In genomic region chr9:93952784-93953491, GRCh38 we compare ENCODE assay signal across 15 cellular contexts. TPM values are rescaled to one million over a fixed set of nuclear protein-coding genes. Genes with fewer than 3 reads are reported as not detected.
DNase-seq lines count a peak whose midpoint lies in the region; ATAC-seq, FAIRE-seq and TF ChIP-seq lines count a peak whose summit lies in the region.
"Had no signal": no experiment of that assay in that cellular context is flagged by ENCODE, and none has a peak within 500 bp of the region (broad histone marks: within the 10 kb centered on the region; RNA-seq: fewer than 3 reads in every experiment).

No MANE protein-coding gene starts in this region.

- CTCF ChIA-PET in CD4-positive, alpha-beta T cell (lab: Charles Lee): interaction anchor here (0.6 kb wide), 1 partner anchor 11 kb away, joined by 3 read pairs; no protein-coding TSS in a partner anchor

- H3K27me3 Mint-ChIP-seq in CD4-positive, alpha-beta T cell: peaks cover 78% of the 10 kb centered on the region
- peaks cover 67% of the 10 kb centered on the region for H3K27me3 Mint-ChIP-seq in astrocyte (ENCODE audit: low read depth, unreplicated experiment)
- H3K27me3 Mint-ChIP-seq in naive thymus-derived CD8-positive, alpha-beta T cell: peaks cover 28 to 94% (median 61%) of the 10 kb centered on the region in 5 donors

- WGBS in esophagus squamous epithelium, 2 donors: 2 to 10% methylated on average over 9 to 10 of the region's 54 CpGs

- TF ChIP-seq POLR2A in esophagus squamous epithelium (IDR thresholded peaks at IDR 0.05): no peak

- H2AFZ ChIP-seq in astrocyte (ENCODE audit: low read depth, low read length) (peak overlapping the region; percentile 34), osteoblast (ENCODE audit: low read length) (no peak overlapping the region)

- no peaks in the 10 kb centered on the region for H4K20me1 ChIP-seq in astrocyte (ENCODE audit: insufficient read depth, low read length)
- H4K20me1 ChIP-seq in osteoblast (ENCODE audit: insufficient read depth, low read length): no peaks in the 10 kb centered on the region

- H3K4me1 Mint-ChIP-seq in CD4-positive, alpha-beta T cell (ENCODE audit: low read depth): peaks cover 45% of the 10 kb centered on the region
- H3K4me1 Mint-ChIP-seq in astrocyte (ENCODE audit: low read depth, unreplicated experiment): no peaks in the 10 kb centered on the region
- H3K4me1 Mint-ChIP-seq in naive thymus-derived CD8-positive, alpha-beta T cell: peaks cover 18 to 58% (median 51%) of the 10 kb centered on the region in 4 donors

- intact Hi-C loops in CD4-positive, alpha-beta T cell (cut with DNase I, micrococcal nuclease): loop anchor here in 1 of 2 experiments (2.0 kb wide), 1 partner anchor 20 kb away; no protein-coding TSS in a partner anchor
- intact Hi-C loops in esophagus squamous epithelium (cut with DNase I): no loop called here

- H3K9ac ChIP-seq in astrocyte (ENCODE audit: low read length): no peak overlapping the region

- H3K9me3 ChIP-seq in CD4-positive, alpha-beta T cell (ENCODE audit: control insufficient read depth, low read length): no peaks in the 10 kb centered on the region
- peaks cover 12% of the 10 kb centered on the region for H3K9me3 ChIP-seq in astrocyte (ENCODE audit: insufficient read depth, low read depth, low read length)
- H3K9me3 ChIP-seq in esophagus squamous epithelium: peaks cover 0 to 8% (median 6%) of the 10 kb centered on the region in 3 donors
- no peaks in the 10 kb centered on the region for H3K9me3 ChIP-seq in osteoblast (ENCODE audit: low read depth, low read length)

- peak overlapping the region; percentile 84 for H3K4me3 Mint-ChIP-seq in CD4-positive, alpha-beta T cell
- H3K4me3 Mint-ChIP-seq in astrocyte (ENCODE audit: unreplicated experiment): no peak overlapping the region
- peak overlapping the region; percentile 44 to 90 (median 76) for H3K4me3 Mint-ChIP-seq in naive thymus-derived CD8-positive, alpha-beta T cell

- H3K36me3 ChIP-seq in H7 (replicated peaks; ENCODE audit: control insufficient read depth, insufficient read depth, low read length) (no peaks in the 10 kb centered on the region), astrocyte (ENCODE audit: insufficient read depth, low read length) (no peaks in the 10 kb centered on the region), esophagus squamous epithelium (no peaks in the 10 kb centered on the region), osteoblast (ENCODE audit: insufficient read depth, low read length) (no peaks in the 10 kb centered on the region)

- H3K4me1 ChIP-seq in astrocyte (ENCODE audit: insufficient read depth, low read length) (peaks cover 3% of the 10 kb centered on the region), esophagus squamous epithelium (peaks cover 23 to 76% (median 33%) of the 10 kb centered on the region in 3 donors), osteoblast (ENCODE audit: insufficient read depth, low read length) (peaks cover 6% of the 10 kb centered on the region)

- H3K9me3 Mint-ChIP-seq in CD4-positive, alpha-beta T cell: no peaks in the 10 kb centered on the region
- peaks cover 23% of the 10 kb centered on the region for H3K9me3 Mint-ChIP-seq in astrocyte (ENCODE audit: unreplicated experiment)
- H3K9me3 Mint-ChIP-seq in naive thymus-derived CD8-positive, alpha-beta T cell: no peaks in the 10 kb centered on the region

- no peak overlapping the region for H3K4me2 ChIP-seq in astrocyte (ENCODE audit: low read length)
- H3K4me2 ChIP-seq in osteoblast (ENCODE audit: insufficient read depth, low read length): no peak overlapping the region

- no peak overlapping the region for H3K4me3 ChIP-seq in H7 (ENCODE audit: insufficient read depth, low read depth, low read length)
- no peak overlapping the region for H3K4me3 ChIP-seq in astrocyte (ENCODE audit: insufficient read depth, low read depth, low read length)
- peak overlapping the region in 1 of 4 donors; percentile 39 for H3K4me3 ChIP-seq in esophagus squamous epithelium
- no peak overlapping the region for H3K4me3 ChIP-seq in osteoblast (ENCODE audit: insufficient read depth, low read length)

- TF ChIP-seq CTCF in CD4-positive, alpha-beta T cell (IDR thresholded peaks at IDR 0.05): no peak
- TF ChIP-seq CTCF in astrocyte (IDR thresholded peaks at IDR 0.05; ENCODE audit: insufficient read depth, low read depth, low read length) (no peak), esophagus squamous epithelium (IDR thresholded peaks at IDR 0.05) (no peak), osteoblast (IDR thresholded peaks at IDR 0.05; ENCODE audit: extremely low read depth, low read depth, low read length) (no peak)

- no peak for ATAC-seq in CD4-positive, alpha-beta T cell (ENCODE audit: poor library complexity)
- ATAC-seq in naive thymus-derived CD8-positive, alpha-beta T cell: peak in 1 of 2 donors; percentile 27
- ATAC-seq in HG02678 (IDR thresholded peaks at IDR 0.05; ENCODE audit: unreplicated experiment): no peak

- DNase-seq in CD4-positive, alpha-beta T cell: no peak
- DNase-seq in H7: peak; percentile 83
- no peak for DNase-seq in astrocyte (ENCODE audit: low read depth)
- DNase-seq in naive thymus-derived CD8-positive, alpha-beta T cell: peak in 1 of 10 donors; percentile 53
- DNase-seq in esophagus squamous epithelium (lab: John Stamatoyannopoulos, UW): no peak
- no peak for DNase-seq in dedifferentiated amniotic fluid mesenchymal stem cell (ENCODE audit: extremely low spot score)
- no peak for DNase-seq in osteoblast (ENCODE audit: insufficient read length, low spot score, missing footprints)
- DNase-seq: DMS79, NCI-H446 treated with DMSO at 0.1 percent for 48 hours had no signal

- no peaks in the 10 kb centered on the region for H3K79me2 ChIP-seq in astrocyte (ENCODE audit: insufficient read depth, low read length)
- H3K79me2 ChIP-seq in osteoblast (ENCODE audit: insufficient read depth, low read length): peaks cover 8% of the 10 kb centered on the region

- no peaks in the 10 kb centered on the region for H3K36me3 Mint-ChIP-seq in CD4-positive, alpha-beta T cell (ENCODE audit: low read depth)
- peaks cover 4% of the 10 kb centered on the region for H3K36me3 Mint-ChIP-seq in astrocyte (ENCODE audit: low read depth, unreplicated experiment)
- peaks cover 2 to 7% (median 3%) of the 10 kb centered on the region in 3 donors for H3K36me3 Mint-ChIP-seq in naive thymus-derived CD8-positive, alpha-beta T cell

- POLR2A ChIA-PET in CD4-positive, alpha-beta T cell (lab: Charles Lee): no interaction called here
- POLR2A ChIA-PET in naive thymus-derived CD8-positive, alpha-beta T cell (lab: Charles Lee): interaction anchor here (0.7 kb wide), 1 partner anchor 501 kb away, joined by 3 read pairs; the partner anchor contains the start of gene FAM120A

- H3K27ac Mint-ChIP-seq in CD4-positive, alpha-beta T cell: no peak overlapping the region
- no peak overlapping the region for H3K27ac Mint-ChIP-seq in astrocyte (ENCODE audit: unreplicated experiment)
- H3K27ac Mint-ChIP-seq in naive thymus-derived CD8-positive, alpha-beta T cell: no peak overlapping the region

- H3K27me3 ChIP-seq in CD4-positive, alpha-beta T cell (ENCODE audit: control insufficient read depth, insufficient read depth, low read length): peaks cover 87% of the 10 kb centered on the region
- H3K27me3 ChIP-seq in H7 (ENCODE audit: control insufficient read depth, insufficient read depth, low read length) (peaks cover 88% of the 10 kb centered on the region), astrocyte (ENCODE audit: insufficient read depth, low read length) (peaks cover 92% of the 10 kb centered on the region), esophagus squamous epithelium (peaks cover 36 to 98% (median 82%) of the 10 kb centered on the region in 4 donors), osteoblast (ENCODE audit: insufficient read depth, low read length) (peaks cover 6% of the 10 kb centered on the region)

- no peak for FAIRE-seq in astrocyte (lab: Jason Lieb, UNC)

- no peak overlapping the region for H3K27ac ChIP-seq in CD4-positive, alpha-beta T cell (ENCODE audit: low read depth, low read length)
- H3K27ac ChIP-seq in astrocyte (ENCODE audit: low read depth, low read length): no peak overlapping the region
- no peak overlapping the region for H3K27ac ChIP-seq in esophagus squamous epithelium
- no peak overlapping the region for H3K27ac ChIP-seq in osteoblast (ENCODE audit: low read depth, low read length)
- H3K27ac ChIP-seq: epithelial cell of prostate had no signal

RNA-seq across cellular contexts. Expression of gene BARX1, which starts 2.2 kb away (rescaled TPM):
- total RNA-seq in CD4-positive, alpha-beta T cell: under 1 TPM; 0.17 to 0.33 TPM
- total RNA-seq in H7 (2014; rRNA removed; shearing (Covaris generic)): 79.7 and 80.4 TPM in 2 replicates
- total RNA-seq in astrocyte: 0.62 and 0.73 TPM in 2 replicates
- total RNA-seq in naive thymus-derived CD8-positive, alpha-beta T cell: not detected
- not detected for polyA plus RNA-seq in naive thymus-derived CD8-positive, alpha-beta T cell
- total RNA-seq in esophagus squamous epithelium: not detected
- 8.5 and 15.6 TPM in 2 replicates for total RNA-seq in osteoblast
- total RNA-seq: HT-29; kidney epithelial cell; subcutaneous adipose tissue; T-helper 2 cell treated with Interferon-gamma antibody and Interleukin-4, amounts not matched to agents 100 ng/mL and 5 ng/mL, for 36 hours had no signal
